8 cellular contexts compared by ENCODE assay signal in the genomic region with DNA sequence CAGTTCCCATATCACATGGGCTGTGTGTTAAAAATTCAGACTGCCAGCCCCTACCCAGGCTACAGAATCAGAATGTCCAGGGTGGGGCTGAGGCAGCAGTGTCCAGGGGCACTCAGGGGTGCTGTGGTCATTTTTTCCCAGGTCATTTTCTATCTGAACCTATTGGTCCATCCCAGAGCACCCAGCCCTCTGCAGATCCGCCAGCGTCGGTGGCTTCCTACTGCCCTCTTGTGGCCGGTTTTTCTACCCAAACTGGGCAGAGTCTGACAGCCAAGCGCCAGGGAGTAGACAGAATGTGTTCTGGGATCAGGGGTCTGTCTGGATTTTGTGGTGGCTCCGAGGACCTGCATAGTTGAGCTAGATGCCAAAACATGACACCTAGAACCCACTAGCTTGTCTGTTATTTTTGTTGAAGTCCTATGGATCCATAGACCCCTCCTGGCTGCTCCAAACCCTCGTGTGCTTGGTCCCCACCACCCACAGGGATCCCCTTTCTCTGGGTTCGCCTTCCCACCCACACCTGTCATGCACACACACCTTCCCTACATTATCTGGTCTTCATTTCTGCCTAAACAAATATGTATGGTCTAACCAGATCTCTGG. TPM values are rescaled to one million over a fixed set of nuclear protein-coding genes. Genes with fewer than 3 reads are reported as not detected.
DNase-seq lines count a peak whose midpoint lies in the region; ATAC-seq and TF ChIP-seq lines count a peak whose summit lies in the region.

No MANE protein-coding gene starts in this region.

- peak overlapping the region in 6 of 10 donors; percentile 12 to 75 (median 55) for H3K4me3 Mint-ChIP-seq in naive thymus-derived CD4-positive, alpha-beta T cell

- H3K27me3 Mint-ChIP-seq in naive thymus-derived CD4-positive, alpha-beta T cell: peaks cover 0 to 29% (median 2%) of the 10 kb centered on the region in 5 donors

- H3K36me3 ChIP-seq in naive thymus-derived CD4-positive, alpha-beta T cell (ENCODE audit: control insufficient read depth in 2 of 3, insufficient read depth in 3 of 3, low read length in 3 of 3): no peaks in the 10 kb centered on the region

- no peak overlapping the region for H3K4me3 ChIP-seq in epithelial cell of proximal tubule (ENCODE audit: low read depth, low read length)
- H3K4me3 ChIP-seq in naive thymus-derived CD4-positive, alpha-beta T cell (ENCODE audit: low read length): no peak overlapping the region

- ATAC-seq in HG03196 (IDR thresholded peaks at IDR 0.05; ENCODE audit: unreplicated experiment): peak; percentile 50
- peak; percentile 72 for ATAC-seq in naive thymus-derived CD4-positive, alpha-beta T cell
- no peak for ATAC-seq in GM21423 (IDR thresholded peaks at IDR 0.05; ENCODE audit: unreplicated experiment)

- peak; percentile 71 for DNase-seq in EL
- DNase-seq in NOMO-1 treated with DMSO at 0.1 percent for 48 hours (lab: John Stamatoyannopoulos, UW; ENCODE audit: unreplicated experiment): peak; percentile 66
- peak; percentile 69 for DNase-seq in activated CD8-positive, alpha-beta memory T cell treated with anti-CD3 and anti-CD28 coated beads, Interleukin-2, amount 50 U/mL, for 4 hours
- no peak for DNase-seq in epithelial cell of proximal tubule (ENCODE audit: low read depth)
- DNase-seq in naive thymus-derived CD4-positive, alpha-beta T cell: peak; percentile 17 to 63 (median 44)
- peak; percentile 19 to 44 for DNase-seq in stimulated activated CD8-positive, alpha-beta memory T cell treated with anti-CD3 and anti-CD28 coated beads, Interleukin-7, amount 100 ng/mL, for 48 hours (ENCODE audit: extremely low read depth in 1 of 2, low read depth in 1 of 2)

- H3K27me3 ChIP-seq in naive thymus-derived CD4-positive, alpha-beta T cell (ENCODE audit: control insufficient read depth in 2 of 2, insufficient read depth in 2 of 2, low read length in 2 of 2): no peaks in the 10 kb centered on the region

- peaks cover 24 to 58% (median 45%) of the 10 kb centered on the region in 7 donors for H3K4me1 Mint-ChIP-seq in naive thymus-derived CD4-positive, alpha-beta T cell

- CTCF ChIA-PET in naive thymus-derived CD4-positive, alpha-beta T cell (lab: Charles Lee): interaction anchor here (0.7 to 3.1 kb wide), 7 partner anchors 8 to 581 kb away, joined by 3 to 11 read pairs (median 4); no protein-coding TSS in a partner anchor

- H3K4me1 ChIP-seq in naive thymus-derived CD4-positive, alpha-beta T cell (ENCODE audit: control insufficient read depth in 2 of 2, insufficient read depth in 2 of 2, low read length in 2 of 2): peaks cover 25 to 33% of the 10 kb centered on the region in 2 donors

- no peaks in the 10 kb centered on the region for H3K9me3 Mint-ChIP-seq in naive thymus-derived CD4-positive, alpha-beta T cell

- TF ChIP-seq CTCF in epithelial cell of proximal tubule (conservative IDR thresholded peaks at IDR 0.05; ENCODE audit: low read depth, low read length): peak; percentile 91

- H3K27ac ChIP-seq in naive thymus-derived CD4-positive, alpha-beta T cell (ENCODE audit: low read depth, low read length): no peak overlapping the region

- no peaks in the 10 kb centered on the region for H3K36me3 Mint-ChIP-seq in naive thymus-derived CD4-positive, alpha-beta T cell

- POLR2A ChIA-PET in naive thymus-derived CD4-positive, alpha-beta T cell (lab: Charles Lee): no interaction called here

- no peaks in the 10 kb centered on the region for H3K9me3 ChIP-seq in naive thymus-derived CD4-positive, alpha-beta T cell (ENCODE audit: control insufficient read depth in 2 of 3, low read length in 3 of 3)

- intact Hi-C loops in naive thymus-derived CD4-positive, alpha-beta T cell (cut with micrococcal nuclease): loop anchor here (1.0 to 5.0 kb wide), 5 partner anchors 224 to 616 kb away; no protein-coding TSS in a partner anchor

- H3K27ac Mint-ChIP-seq in naive thymus-derived CD4-positive, alpha-beta T cell: peak overlapping the region in 2 of 9 donors; percentile 35 to 71

RNA-seq across cellular contexts. Expression of gene RMDN2, which starts 34.1 kb away (rescaled TPM):
- 1.5 and 2.8 TPM in 2 replicates for total RNA-seq in epithelial cell of proximal tubule
- 1 to 10 TPM in 4 of 5 experiments, under 1 TPM in 1; 0.39 to 8.1 (median 5.1) TPM for total RNA-seq in naive thymus-derived CD4-positive, alpha-beta T cell
- polyA plus RNA-seq in naive thymus-derived CD4-positive, alpha-beta T cell: 1 to 10 TPM; 3.1 to 7.3 TPM
